10 cellular contexts compared by ENCODE assay signal in genomic region chr1:184150776-184151531, GRCh38.
DNase-seq lines count a peak whose midpoint lies in the region; ATAC-seq and TF ChIP-seq lines count a peak whose summit lies in the region.
"Had no signal": no experiment of that assay in that cellular context is flagged by ENCODE, and none has a peak within 500 bp of the region (broad histone marks: within the 10 kb centered on the region; RNA-seq: fewer than 3 reads in every experiment).

No MANE protein-coding gene starts in this region.

- H3K4me3 ChIP-seq in choroid plexus epithelial cell (ENCODE audit: low read depth, low read length) (no peak overlapping the region), H7 (ENCODE audit: insufficient read depth, low read depth, low read length) (no peak overlapping the region)
- H3K4me3 ChIP-seq: GM12878 had no signal

- TF ChIP-seq CTCF in choroid plexus epithelial cell (conservative IDR thresholded peaks at IDR 0.05; ENCODE audit: low read depth, low read length) = no peak

- H3K27me3 ChIP-seq in H7 (ENCODE audit: control insufficient read depth, insufficient read depth, low read length) = no peaks in the 10 kb centered on the region; the same call in 1 of the 2 replicates

- H3K36me3 ChIP-seq in H7 (replicated peaks; ENCODE audit: control insufficient read depth, insufficient read depth, low read length) = no peaks in the 10 kb centered on the region

- no peak for ATAC-seq in HG02642 (IDR thresholded peaks at IDR 0.05; ENCODE audit: poor library complexity, unreplicated experiment)
- ATAC-seq: activated T-helper 17 cell treated with anti-CD3 and anti-CD28 coated beads, Interleukin-2, amount 50 U/mL, for 72 hours; GM12878 had no signal

- DNase-seq in GM04504 (ENCODE audit: low read depth) = peak; percentile 49
- peak; percentile 37 for DNase-seq in choroid plexus epithelial cell (ENCODE audit: low read depth)
- DNase-seq in iris pigment epithelial cell (ENCODE audit: low read depth) = peak; percentile 37
- peak; percentile 25 for DNase-seq in superior temporal gyrus (ENCODE audit: extremely low spot score)
- no peak for DNase-seq in GF-D8 (lab: John Stamatoyannopoulos, UW)
- DNase-seq in H7 = no peak
- no peak for DNase-seq in inferior parietal cortex (ENCODE audit: extremely low spot score)

Comparison
In these comparisons a context has a peak if more than half of its experiments do, and no peak if none do; other contexts are left out.
1. DNase-seq: peak in GM04504 (single experiment), choroid plexus epithelial cell (single experiment), iris pigment epithelial cell (single experiment) and superior temporal gyrus (single experiment); none in GF-D8 (single experiment), H7 (single experiment) and inferior parietal cortex (single experiment).